In genomic region chr14:64654931-64655330, GRCh38 we compare ENCODE assay signal across 13 cellular contexts. TPM values are rescaled to one million over a fixed set of nuclear protein-coding genes. Genes with fewer than 3 reads are reported as not detected.
A peak's percentile ranks its signal among the peaks of the same experiment; 100 is the strongest.
DNase-seq lines count a peak whose midpoint lies in the region; ATAC-seq and TF ChIP-seq lines count a peak whose summit lies in the region.
"Had no signal": no experiment of that assay in that cellular context is flagged by ENCODE, and none has a peak within 500 bp of the region (broad histone marks: within the 10 kb centered on the region; RNA-seq: fewer than 3 reads in every experiment).

No MANE protein-coding gene starts in this region.

- intact Hi-C loops in lower lobe of right lung (cut with DNase I) = no loop called here

- peak overlapping the region; percentile 64 for H3K27ac ChIP-seq in lower lobe of right lung
- peak overlapping the region; percentile 51 to 65 for H3K27ac ChIP-seq in thoracic aorta

- no peak for TF ChIP-seq CTCF in chondrocyte (IDR thresholded peaks at IDR 0.05)
- no peak for TF ChIP-seq CTCF in lower lobe of right lung (IDR thresholded peaks at IDR 0.05)
- no peak for TF ChIP-seq CTCF in thoracic aorta (IDR thresholded peaks at IDR 0.05)

- no peaks in the 10 kb centered on the region for H3K9me3 ChIP-seq in lower lobe of right lung
- H3K9me3 ChIP-seq in thoracic aorta = no peaks in the 10 kb centered on the region
- H3K9me3 ChIP-seq: adrenal gland had no signal

- peaks cover 2% of the 10 kb centered on the region for H3K9me3 Mint-ChIP-seq in chondrocyte (ENCODE audit: low read depth)
- H3K9me3 Mint-ChIP-seq in activated T-helper 17 cell treated with anti-CD3 and anti-CD28 coated beads, Interleukin-2, amount 50 U/mL, for 72 hours = no peaks in the 10 kb centered on the region

- ATAC-seq in lower lobe of right lung (peak; percentile 68 to 76), thoracic aorta (ENCODE audit: insufficient number of reproducible peaks, low FRiP score, low read depth) (no peak), HG03175 (IDR thresholded peaks at IDR 0.05; ENCODE audit: unreplicated experiment) (no peak)
- ATAC-seq in activated T-helper 17 cell treated with anti-CD3 and anti-CD28 coated beads, Interleukin-2, amount 50 U/mL, for 72 hours (replicated peaks) = no peak

- no peaks in the 10 kb centered on the region for H3K27me3 Mint-ChIP-seq in chondrocyte (ENCODE audit: low read depth)
- peaks cover 4% of the 10 kb centered on the region for H3K27me3 Mint-ChIP-seq in activated T-helper 17 cell treated with anti-CD3 and anti-CD28 coated beads, Interleukin-2, amount 50 U/mL, for 72 hours

- H3K4me1 Mint-ChIP-seq in chondrocyte (ENCODE audit: low read depth) = peaks cover 53% of the 10 kb centered on the region
- H3K4me1 Mint-ChIP-seq in activated T-helper 17 cell treated with anti-CD3 and anti-CD28 coated beads, Interleukin-2, amount 50 U/mL, for 72 hours = peaks cover 7% of the 10 kb centered on the region

- H3K4me3 Mint-ChIP-seq in chondrocyte (ENCODE audit: unreplicated experiment) = peak overlapping the region; percentile 45
- H3K4me3 Mint-ChIP-seq in activated T-helper 17 cell treated with anti-CD3 and anti-CD28 coated beads, Interleukin-2, amount 50 U/mL, for 72 hours = no peak overlapping the region
- H3K4me3 Mint-ChIP-seq: nephron had no signal

- DNase-seq in NCI-H2227 (lab: John Stamatoyannopoulos, UW; ENCODE audit: unreplicated experiment) = peak; percentile 18
- no peak for DNase-seq in NCI-H2227 treated with DMSO at 0.1 percent for 48 hours (lab: John Stamatoyannopoulos, UW)
- no peak for DNase-seq in chondrocyte (ENCODE audit: low spot score)
- DNase-seq in lower lobe of right lung = peak; percentile 55
- DNase-seq in thoracic aorta (ENCODE audit: low spot score) = no peak
- DNase-seq in NCI-H1105 (lab: John Stamatoyannopoulos, UW) = no peak
- DNase-seq: adrenal gland; NCI-H526 treated with DMSO at 0.1 percent for 48 hours; stimulated activated CD4-positive, alpha-beta T cell treated with anti-CD3 and anti-CD28 coated beads, Interleukin-2, amount 100 ng/mL, for 24 hours; stimulated activated naive CD4-positive, alpha-beta T cell had no signal

- H3K36me3 ChIP-seq in lower lobe of right lung = no peaks in the 10 kb centered on the region
- H3K36me3 ChIP-seq in thoracic aorta = no peaks in the 10 kb centered on the region
- H3K36me3 ChIP-seq: adrenal gland had no signal

- H3K27me3 ChIP-seq in lower lobe of right lung (ENCODE audit: low read depth) = no peaks in the 10 kb centered on the region
- H3K27me3 ChIP-seq in thoracic aorta (replicated peaks; ENCODE audit: insufficient read depth) = no peaks in the 10 kb centered on the region
- H3K27me3 ChIP-seq: adrenal gland had no signal

- no peaks in the 10 kb centered on the region for H3K36me3 Mint-ChIP-seq in chondrocyte (ENCODE audit: low read depth)
- H3K36me3 Mint-ChIP-seq in activated T-helper 17 cell treated with anti-CD3 and anti-CD28 coated beads, Interleukin-2, amount 50 U/mL, for 72 hours (ENCODE audit: low read depth) = no peaks in the 10 kb centered on the region

- peaks cover 16% of the 10 kb centered on the region for H3K4me1 ChIP-seq in lower lobe of right lung
- peaks cover 3 to 27% of the 10 kb centered on the region in 2 donors for H3K4me1 ChIP-seq in thoracic aorta (ENCODE audit: control insufficient read depth in 1 of 2, low read depth in 2 of 2)
- H3K4me1 ChIP-seq: adrenal gland had no signal

- H3K4me3 ChIP-seq in lower lobe of right lung (no peak overlapping the region), thoracic aorta (peak overlapping the region; percentile 2)
- H3K4me3 ChIP-seq: adrenal gland had no signal

- peak overlapping the region; percentile 96 for H3K27ac Mint-ChIP-seq in chondrocyte (ENCODE audit: unreplicated experiment)
- no peak overlapping the region for H3K27ac Mint-ChIP-seq in activated T-helper 17 cell treated with anti-CD3 and anti-CD28 coated beads, Interleukin-2, amount 50 U/mL, for 72 hours
- H3K27ac Mint-ChIP-seq: nephron had no signal

RNA-seq across cellular contexts. Expression of gene PLEKHG3, which starts 49.3 kb away (rescaled TPM):
- total RNA-seq in chondrocyte = 46.3 to 133 TPM (median 131 TPM) in 3 replicates
- total RNA-seq in lower lobe of right lung = 33.1 TPM
- 10 to 100 TPM; 63.2 to 71.5 TPM for total RNA-seq in thoracic aorta
- total RNA-seq in activated T-helper 17 cell treated with anti-CD3 and anti-CD28 coated beads, Interleukin-2, amount 50 U/mL, for 72 hours = 10 to 100 TPM; 17.2 to 19.2 TPM

Comparison
In these comparisons a context has a peak if more than half of its experiments do, and no peak if none do; other contexts are left out.
1. DNase-seq: peak in NCI-H2227 (single experiment) and lower lobe of right lung (single experiment); none in NCI-H2227 treated with DMSO at 0.1 percent for 48 hours (single experiment), chondrocyte (single experiment), thoracic aorta (single experiment) and NCI-H1105 (single experiment).
2. ATAC-seq: peak in lower lobe of right lung (2 of 2); none in thoracic aorta (single experiment), activated T-helper 17 cell treated with anti-CD3 and anti-CD28 coated beads, Interleukin-2, amount 50 U/mL, for 72 hours (single experiment) and HG03175 (single experiment).